In genomic region chr18:35750929-35751328, GRCh38 we compare ENCODE assay signal across 24 cellular contexts.
"Had no signal": no experiment of that assay in that cellular context is flagged by ENCODE, and none has a peak within 500 bp of the region (broad histone marks: within the 10 kb centered on the region; RNA-seq: fewer than 3 reads in every experiment).

No MANE protein-coding gene starts in this region.

- H3K9me3 ChIP-seq: esophagus squamous epithelium, gastroesophageal sphincter, left ventricle myocardium inferior, lower lobe of right lung, ovary, stomach had no signal

- H3K4me2 ChIP-seq: neural progenitor cell had no signal

- H3K36me3 ChIP-seq: esophagus squamous epithelium, gastroesophageal sphincter, left ventricle myocardium inferior, lower lobe of right lung, neural progenitor cell, ovary, stomach had no signal

- ATAC-seq: gastroesophageal sphincter; left cardiac atrium; lower lobe of right lung; natural killer cell treated with Interleukin-12 subunit alpha and Interleukin-12 subunit beta and Interleukin-15 and Interleukin-18, amount 100 ng/mL, for 72 hours; right cardiac atrium had no signal

- H2AFZ ChIP-seq: neural progenitor cell had no signal

- H3K4me3 Mint-ChIP-seq: memory B cell; natural killer cell treated with Interleukin-12 subunit alpha and Interleukin-12 subunit beta and Interleukin-15 and Interleukin-18, amount 100 ng/mL, for 72 hours; neural progenitor cell; type B pancreatic cell had no signal

- DNase-seq: dermis blood vessel endothelial cell; esophagus squamous epithelium; foreskin fibroblast; glutamatergic neuron; kidney; left cardiac atrium; left ventricle myocardium inferior; lower lobe of right lung; midbrain; nucleus accumbens; ovary; right cardiac atrium; small intestine; stimulated activated CD4-positive, alpha-beta T cell treated with anti-CD3 and anti-CD28 coated beads, Interleukin-12 subunit alpha, Interleukin-12 subunit beta, amount 100 ng/mL, for 4 hours; stimulated activated naive CD4-positive, alpha-beta T cell; stomach; substantia nigra had no signal

- H3K9ac ChIP-seq: neural progenitor cell had no signal

- H3K4me3 ChIP-seq: esophagus squamous epithelium, gastroesophageal sphincter, left ventricle myocardium inferior, lower lobe of right lung, neural progenitor cell, ovary, stomach had no signal

- H3K9me3 Mint-ChIP-seq: natural killer cell treated with Interleukin-12 subunit alpha and Interleukin-12 subunit beta and Interleukin-15 and Interleukin-18, amount 100 ng/mL, for 72 hours; neural progenitor cell; type B pancreatic cell had no signal

- H3K27me3 ChIP-seq: esophagus squamous epithelium, gastroesophageal sphincter, neural progenitor cell, ovary had no signal

- H3K27ac Mint-ChIP-seq: memory B cell; natural killer cell treated with Interleukin-12 subunit alpha and Interleukin-12 subunit beta and Interleukin-15 and Interleukin-18, amount 100 ng/mL, for 72 hours; neural progenitor cell; progenitor cell of endocrine pancreas; type B pancreatic cell had no signal

- H3K27ac ChIP-seq: esophagus squamous epithelium, gastroesophageal sphincter, left ventricle myocardium inferior, lower lobe of right lung, neural progenitor cell, ovary, stomach had no signal

- H3K4me1 Mint-ChIP-seq: neural progenitor cell had no signal

- H3K36me3 Mint-ChIP-seq: memory B cell, neural progenitor cell, type B pancreatic cell had no signal

- FAIRE-seq: kidney, small intestine, urothelium cell line had no signal

- H3K4me1 ChIP-seq: gastroesophageal sphincter, left ventricle myocardium inferior, lower lobe of right lung, neural progenitor cell, stomach had no signal
